8 cellular contexts compared by ENCODE assay signal in the genomic region with DNA sequence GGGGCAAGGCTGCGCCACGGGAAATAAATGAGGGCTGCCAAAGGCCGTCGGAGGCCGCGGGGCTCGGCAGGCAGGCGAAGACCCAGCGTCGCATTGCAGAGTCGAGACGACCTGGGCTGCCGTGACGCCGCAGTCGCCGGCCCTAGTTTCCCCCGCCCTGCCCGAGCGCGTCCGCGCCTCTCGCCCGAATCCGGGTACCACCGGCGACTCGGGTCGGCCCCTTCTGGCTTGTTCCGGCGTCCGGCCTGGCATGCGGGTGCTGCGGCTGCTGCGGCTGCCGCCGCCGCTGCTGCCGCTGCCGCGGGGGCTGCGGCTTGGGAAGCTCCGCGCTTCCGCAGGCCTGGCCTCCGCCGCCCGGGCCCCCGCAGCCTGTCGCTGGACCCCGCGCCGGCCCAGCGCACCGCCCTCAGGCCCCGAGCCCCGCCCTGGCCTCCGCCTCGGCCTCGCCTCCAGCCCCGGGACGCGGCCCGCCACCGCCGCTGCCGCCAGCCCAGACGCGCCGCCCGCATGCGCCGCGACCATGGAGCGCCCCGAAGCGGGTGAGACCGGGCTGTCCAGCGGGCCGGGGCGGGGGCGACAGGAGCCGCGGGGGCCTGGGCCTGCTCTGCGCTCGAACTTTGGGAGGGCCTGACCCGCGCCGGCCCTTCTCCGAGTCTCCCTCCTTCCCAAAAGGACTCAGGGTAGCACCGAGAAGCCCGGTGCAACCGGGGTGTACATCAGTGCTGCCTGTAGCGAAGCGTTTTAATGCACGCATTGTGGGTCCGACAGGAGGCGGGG. TPM values are rescaled to one million over a fixed set of nuclear protein-coding genes. Genes with fewer than 3 reads are reported as not detected.
A peak's percentile ranks its signal among the peaks of the same experiment; 100 is the strongest.
DNase-seq lines count a peak whose midpoint lies in the region; ATAC-seq and TF ChIP-seq lines count a peak whose summit lies in the region.

AKAP7 (plus strand) TSS at position 224 of the 777 bp plus-strand sequence; CDS start at position 521, 297 bp downstream.

- H3K36me3 ChIP-seq in neural cell (ENCODE audit: insufficient read depth, low read length) = no peaks in the 10 kb centered on the region
- no peaks in the 10 kb centered on the region for H3K36me3 ChIP-seq in stomach

- H3K79me2 ChIP-seq in neural cell (replicated peaks; ENCODE audit: insufficient read depth, low read length) = no peaks in the 10 kb centered on the region

- H4K20me1 ChIP-seq in neural cell (ENCODE audit: insufficient read depth) = no peaks in the 10 kb centered on the region

- CTCF ChIA-PET in AG04450 (lab: Charles Lee) = no interaction called here

- 0 to 1% (median 0%) methylated on average over 75 to 99 of the region's 99 CpGs for WGBS in stomach, 5 donors

- TF ChIP-seq CTCF in AG04450 (IDR thresholded peaks at IDR 0.05; ENCODE audit: low read depth, low read length) = no peak
- no peak for TF ChIP-seq CTCF in foreskin fibroblast (IDR thresholded peaks at IDR 0.05; ENCODE audit: low read depth, low read length)
- TF ChIP-seq CTCF in neural cell (IDR thresholded peaks at IDR 0.05; ENCODE audit: poor library complexity, severe bottlenecking) = no peak
- no peak for TF ChIP-seq CTCF in stomach (IDR thresholded peaks at IDR 0.05)

- TF ChIP-seq RAD21 in neural cell (conservative IDR thresholded peaks at IDR 0.05) = peak; percentile 24

- peak; percentile 75 for ATAC-seq in GM18873 (IDR thresholded peaks at IDR 0.05; ENCODE audit: low FRiP score, unreplicated experiment)
- peak; percentile 73 for ATAC-seq in HG03103 (IDR thresholded peaks at IDR 0.05; ENCODE audit: low read depth, unreplicated experiment)

- DNase-seq in AG04450 (ENCODE audit: low read depth, low spot score) (no peak), RPMI8226 (peak; percentile 7), foreskin fibroblast (peak; percentile 62 to 86), stomach (peak; percentile 73)
- DNase-seq in activated gamma-delta T cell treated with anti-CD3 and anti-CD28 coated beads, Interleukin-2, amount 50 U/mL, for 16 hours (ENCODE audit: low read depth) = peak; percentile 35

- POLR2A ChIA-PET in AG04450 (lab: Yijun Ruan, JAX) = no interaction called here

- peaks cover 0 to 20% (median 16%) of the 10 kb centered on the region in 4 donors for H3K4me1 ChIP-seq in stomach

- no peaks in the 10 kb centered on the region for H3K9me2 ChIP-seq in neural cell (ENCODE audit: insufficient read depth, low read length)

- H3K9ac ChIP-seq in neural cell (ENCODE audit: low read length) = peak within 1 kb of the TSS; percentile 61

- H3K9me3 ChIP-seq in AG04450 (ENCODE audit: control insufficient read depth, insufficient read depth, low read length) (no peaks in the 10 kb centered on the region; the same call in 1 of the 2 replicates), neural cell (ENCODE audit: low read length) (no peaks in the 10 kb centered on the region), stomach (no peaks in the 10 kb centered on the region)

- no peaks in the 10 kb centered on the region for H3F3A ChIP-seq in neural cell (ENCODE audit: insufficient read depth, low read length, poor library complexity, severe bottlenecking)

- H3K27me3 ChIP-seq in AG04450 (ENCODE audit: control insufficient read depth, insufficient read depth, low read length) = no peaks in the 10 kb centered on the region
- H3K27me3 ChIP-seq in neural cell (ENCODE audit: insufficient read depth, low read depth, low read length) = peaks cover 13% of the 10 kb centered on the region
- no peaks in the 10 kb centered on the region for H3K27me3 ChIP-seq in stomach

- intact Hi-C loops in stomach (cut with DNase I; ENCODE audit: low total_unique reads) = no loop called here

- H3K4me2 ChIP-seq in neural cell (ENCODE audit: low read length) = no peak within 1 kb of the TSS

- H3K4me3 ChIP-seq in AG04450 (ENCODE audit: low read depth, low read length) (peak within 1 kb of the TSS; percentile 70), foreskin fibroblast (ENCODE audit: low read depth in 1 of 2, low read length in 2 of 2) (peak within 1 kb of the TSS; percentile 83), neural cell (ENCODE audit: low read length) (peak within 1 kb of the TSS; percentile 68), stomach (peak within 1 kb of the TSS; percentile 65 to 87 (median 78))

- no peak for TF ChIP-seq POLR2A in stomach (IDR thresholded peaks at IDR 0.05)

- H3K27ac ChIP-seq in AG04450 (ENCODE audit: low read depth, low read length) (peak within 1 kb of the TSS; percentile 58), neural cell (ENCODE audit: low read length) (no peak within 1 kb of the TSS), stomach (peak within 1 kb of the TSS; percentile 83 to 93 (median 92))

- no peak within 1 kb of the TSS for H2AFZ ChIP-seq in neural cell (ENCODE audit: low read depth, low read length)

- TF ChIP-seq EP300 in neural cell (conservative IDR thresholded peaks at IDR 0.05; ENCODE audit: poor library complexity, severe bottlenecking) = no peak
- no peak for TF ChIP-seq EP300 in stomach (IDR thresholded peaks at IDR 0.05)

TF ChIP-seq in neural cell, 6 proteins besides CTCF, POLR2A, EP300 and RAD21:
- TF ChIP-seq POLR2AphosphoS5 (IDR thresholded peaks at IDR 0.05) (no peak), MXI1 (conservative IDR thresholded peaks at IDR 0.05; ENCODE audit: poor library complexity, severe bottlenecking) (no peak), TAF1 (IDR thresholded peaks at IDR 0.05; ENCODE audit: low read depth) (no peak), SMC3 (conservative IDR thresholded peaks at IDR 0.05; ENCODE audit: poor library complexity) (no peak), EZH2 (IDR thresholded peaks at IDR 0.05; ENCODE audit: borderline replicate concordance, insufficient read depth, low read length, poor library complexity, severe bottlenecking) (no peak), REST (IDR thresholded peaks at IDR 0.05; ENCODE audit: borderline replicate concordance) (no peak)

RNA-seq across cellular contexts. Expression of gene AKAP7, which starts in this region (rescaled TPM):
- 1.1 and 1.9 TPM in 2 replicates for polyA plus RNA-seq in AG04450 (2011; rRNA removed)
- polyA minus RNA-seq in AG04450 (2011; rRNA and poly(A)+ RNA removed) = 0.60 and 2.9 TPM in 2 replicates
- polyA plus RNA-seq in neural cell = 1.6 and 3.4 TPM in 2 replicates
- polyA minus RNA-seq in neural cell = 4.3 and 6.1 TPM in 2 replicates
- total RNA-seq in stomach = 10 to 100 TPM in 2 of 5 donors, 1 to 10 TPM in 3; 1.3 to 59.5 (median 6.1) TPM
- polyA plus RNA-seq in stomach = 1 to 10 TPM; 4.1 to 4.6 (median 4.5) TPM
